Comparison of ENCODE assay signal across 1 cellular context in the genomic region with DNA sequence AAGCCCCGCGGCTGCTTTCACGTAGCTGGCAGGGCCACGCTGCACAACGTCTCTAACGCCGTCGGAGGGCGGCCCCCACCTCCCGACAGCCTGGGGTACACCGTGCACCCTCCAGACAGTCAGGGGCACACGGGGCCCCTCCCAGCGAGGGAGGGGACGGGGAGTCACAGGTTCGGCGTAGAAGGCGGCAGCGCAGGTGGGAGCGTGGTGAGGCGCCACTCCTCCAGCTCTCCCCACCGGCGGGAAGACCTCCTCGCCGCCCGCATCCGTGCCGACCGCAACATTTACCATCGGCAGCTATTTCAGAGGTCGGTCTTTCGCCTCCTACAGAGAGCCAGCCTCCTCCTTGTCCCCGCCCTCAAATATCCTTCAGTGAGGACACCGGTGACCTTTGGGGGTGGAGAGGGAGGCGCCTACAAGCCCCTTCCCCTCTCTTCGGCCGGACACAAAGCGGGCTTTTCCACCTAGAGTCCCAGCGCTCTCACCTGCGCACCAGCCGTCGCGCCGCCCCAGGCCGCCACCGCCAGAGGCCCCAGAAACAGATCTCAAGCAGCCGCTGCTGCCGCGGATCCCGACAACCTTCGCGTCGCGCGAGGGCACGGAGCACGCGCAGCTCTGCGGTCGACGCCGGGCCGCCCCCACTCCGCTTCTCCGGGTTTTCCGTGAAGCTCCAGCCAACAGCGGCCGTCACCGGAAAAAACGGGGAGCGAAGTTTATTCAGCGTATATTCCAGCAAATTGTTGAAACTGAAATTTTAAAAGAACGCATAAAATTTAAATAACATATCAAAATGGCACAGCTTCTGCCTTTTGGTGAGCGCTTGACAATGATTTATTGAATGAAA.
TF ChIP-seq lines count a peak whose summit lies in the region.

A gene (minus strand): TSS at position 600 of the 844 bp plus-strand sequence. CDS start 20,708 bp downstream, outside the sequence.

TF ChIP-seq in K562, 482 proteins besides CTCF, POLR2A, EP300 and RAD21 (continued from another document):
- TF ChIP-seq, protein P1, sequence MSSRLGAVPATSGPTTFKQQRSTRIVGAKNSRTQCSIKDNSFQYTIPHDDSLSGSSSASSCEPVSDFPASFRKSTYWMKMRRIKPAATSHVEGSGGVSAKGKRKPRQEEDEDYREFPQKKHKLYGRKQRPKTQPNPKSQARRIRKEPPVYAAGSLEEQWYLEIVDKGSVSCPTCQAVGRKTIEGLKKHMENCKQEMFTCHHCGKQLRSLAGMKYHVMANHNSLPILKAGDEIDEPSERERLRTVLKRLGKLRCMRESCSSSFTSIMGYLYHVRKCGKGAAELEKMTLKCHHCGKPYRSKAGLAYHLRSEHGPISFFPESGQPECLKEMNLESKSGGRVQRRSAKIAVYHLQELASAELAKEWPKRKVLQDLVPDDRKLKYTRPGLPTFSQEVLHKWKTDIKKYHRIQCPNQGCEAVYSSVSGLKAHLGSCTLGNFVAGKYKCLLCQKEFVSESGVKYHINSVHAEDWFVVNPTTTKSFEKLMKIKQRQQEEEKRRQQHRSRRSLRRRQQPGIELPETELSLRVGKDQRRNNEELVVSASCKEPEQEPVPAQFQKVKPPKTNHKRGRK (tag; IDR thresholded peaks at IDR 0.05), result no peak
- TF ChIP-seq ZNF717 (CRISPR knock-in tag; IDR thresholded peaks at IDR 0.05) (no peak), TOE1 (IDR thresholded peaks at IDR 0.05; ENCODE audit: borderline replicate concordance) (peak; percentile 81), TOE1 (CRISPR knock-in tag; IDR thresholded peaks at IDR 0.05; ENCODE audit: borderline replicate concordance, low read depth) (no peak), ZNF764 (CRISPR knock-in tag; IDR thresholded peaks at IDR 0.05; ENCODE audit: low read depth) (no peak), DPF2 (IDR thresholded peaks at IDR 0.05) (no peak), CBX5 (IDR thresholded peaks at IDR 0.05; ENCODE audit: borderline replicate concordance, low read depth) (no peak), FOXP1 (CRISPR knock-in tag; IDR thresholded peaks at IDR 0.05) (no peak), PRPF4 (IDR thresholded peaks at IDR 0.05; ENCODE audit: insufficient read depth, low read depth, low read length, poor library complexity, severe bottlenecking) (no peak), HDAC2 (IDR thresholded peaks at IDR 0.05) (no peak), ZNF77 (CRISPR knock-in tag; IDR thresholded peaks at IDR 0.05) (no peak)
- TF ChIP-seq, protein P2, sequence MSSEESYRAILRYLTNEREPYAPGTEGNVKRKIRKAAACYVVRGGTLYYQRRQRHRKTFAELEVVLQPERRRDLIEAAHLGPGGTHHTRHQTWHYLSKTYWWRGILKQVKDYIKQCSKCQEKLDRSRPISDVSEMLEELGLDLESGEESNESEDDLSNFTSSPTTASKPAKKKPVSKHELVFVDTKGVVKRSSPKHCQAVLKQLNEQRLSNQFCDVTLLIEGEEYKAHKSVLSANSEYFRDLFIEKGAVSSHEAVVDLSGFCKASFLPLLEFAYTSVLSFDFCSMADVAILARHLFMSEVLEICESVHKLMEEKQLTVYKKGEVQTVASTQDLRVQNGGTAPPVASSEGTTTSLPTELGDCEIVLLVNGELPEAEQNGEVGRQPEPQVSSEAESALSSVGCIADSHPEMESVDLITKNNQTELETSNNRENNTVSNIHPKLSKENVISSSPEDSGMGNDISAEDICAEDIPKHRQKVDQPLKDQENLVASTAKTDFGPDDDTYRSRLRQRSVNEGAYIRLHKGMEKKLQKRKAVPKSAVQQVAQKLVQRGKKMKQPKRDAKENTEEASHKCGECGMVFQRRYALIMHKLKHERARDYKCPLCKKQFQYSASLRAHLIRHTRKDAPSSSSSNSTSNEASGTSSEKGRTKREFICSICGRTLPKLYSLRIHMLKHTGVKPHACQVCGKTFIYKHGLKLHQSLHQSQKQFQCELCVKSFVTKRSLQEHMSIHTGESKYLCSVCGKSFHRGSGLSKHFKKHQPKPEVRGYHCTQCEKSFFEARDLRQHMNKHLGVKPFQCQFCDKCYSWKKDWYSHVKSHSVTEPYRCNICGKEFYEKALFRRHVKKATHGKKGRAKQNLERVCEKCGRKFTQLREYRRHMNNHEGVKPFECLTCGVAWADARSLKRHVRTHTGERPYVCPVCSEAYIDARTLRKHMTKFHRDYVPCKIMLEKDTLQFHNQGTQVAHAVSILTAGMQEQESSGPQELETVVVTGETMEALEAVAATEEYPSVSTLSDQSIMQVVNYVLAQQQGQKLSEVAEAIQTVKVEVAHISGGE (CRISPR knock-in tag; IDR thresholded peaks at IDR 0.05), result no peak; a peak in 1 of 6 replicates
- TF ChIP-seq, protein P3, sequence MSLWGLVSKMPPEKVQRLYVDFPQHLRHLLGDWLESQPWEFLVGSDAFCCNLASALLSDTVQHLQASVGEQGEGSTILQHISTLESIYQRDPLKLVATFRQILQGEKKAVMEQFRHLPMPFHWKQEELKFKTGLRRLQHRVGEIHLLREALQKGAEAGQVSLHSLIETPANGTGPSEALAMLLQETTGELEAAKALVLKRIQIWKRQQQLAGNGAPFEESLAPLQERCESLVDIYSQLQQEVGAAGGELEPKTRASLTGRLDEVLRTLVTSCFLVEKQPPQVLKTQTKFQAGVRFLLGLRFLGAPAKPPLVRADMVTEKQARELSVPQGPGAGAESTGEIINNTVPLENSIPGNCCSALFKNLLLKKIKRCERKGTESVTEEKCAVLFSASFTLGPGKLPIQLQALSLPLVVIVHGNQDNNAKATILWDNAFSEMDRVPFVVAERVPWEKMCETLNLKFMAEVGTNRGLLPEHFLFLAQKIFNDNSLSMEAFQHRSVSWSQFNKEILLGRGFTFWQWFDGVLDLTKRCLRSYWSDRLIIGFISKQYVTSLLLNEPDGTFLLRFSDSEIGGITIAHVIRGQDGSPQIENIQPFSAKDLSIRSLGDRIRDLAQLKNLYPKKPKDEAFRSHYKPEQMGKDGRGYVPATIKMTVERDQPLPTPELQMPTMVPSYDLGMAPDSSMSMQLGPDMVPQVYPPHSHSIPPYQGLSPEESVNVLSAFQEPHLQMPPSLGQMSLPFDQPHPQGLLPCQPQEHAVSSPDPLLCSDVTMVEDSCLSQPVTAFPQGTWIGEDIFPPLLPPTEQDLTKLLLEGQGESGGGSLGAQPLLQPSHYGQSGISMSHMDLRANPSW (CRISPR knock-in tag; IDR thresholded peaks at IDR 0.05), result no peak
- TF ChIP-seq, protein P4, sequence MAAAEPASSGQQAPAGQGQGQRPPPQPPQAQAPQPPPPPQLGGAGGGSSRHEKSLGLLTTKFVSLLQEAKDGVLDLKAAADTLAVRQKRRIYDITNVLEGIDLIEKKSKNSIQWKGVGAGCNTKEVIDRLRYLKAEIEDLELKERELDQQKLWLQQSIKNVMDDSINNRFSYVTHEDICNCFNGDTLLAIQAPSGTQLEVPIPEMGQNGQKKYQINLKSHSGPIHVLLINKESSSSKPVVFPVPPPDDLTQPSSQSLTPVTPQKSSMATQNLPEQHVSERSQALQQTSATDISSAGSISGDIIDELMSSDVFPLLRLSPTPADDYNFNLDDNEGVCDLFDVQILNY (CRISPR knock-in tag; IDR thresholded peaks at IDR 0.05), result no peak
- TF ChIP-seq, protein P5, sequence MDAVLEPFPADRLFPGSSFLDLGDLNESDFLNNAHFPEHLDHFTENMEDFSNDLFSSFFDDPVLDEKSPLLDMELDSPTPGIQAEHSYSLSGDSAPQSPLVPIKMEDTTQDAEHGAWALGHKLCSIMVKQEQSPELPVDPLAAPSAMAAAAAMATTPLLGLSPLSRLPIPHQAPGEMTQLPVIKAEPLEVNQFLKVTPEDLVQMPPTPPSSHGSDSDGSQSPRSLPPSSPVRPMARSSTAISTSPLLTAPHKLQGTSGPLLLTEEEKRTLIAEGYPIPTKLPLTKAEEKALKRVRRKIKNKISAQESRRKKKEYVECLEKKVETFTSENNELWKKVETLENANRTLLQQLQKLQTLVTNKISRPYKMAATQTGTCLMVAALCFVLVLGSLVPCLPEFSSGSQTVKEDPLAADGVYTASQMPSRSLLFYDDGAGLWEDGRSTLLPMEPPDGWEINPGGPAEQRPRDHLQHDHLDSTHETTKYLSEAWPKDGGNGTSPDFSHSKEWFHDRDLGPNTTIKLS (IDR thresholded peaks at IDR 0.05; ENCODE audit: borderline replicate concordance, low read depth), result no peak
- TF ChIP-seq, protein P6, sequence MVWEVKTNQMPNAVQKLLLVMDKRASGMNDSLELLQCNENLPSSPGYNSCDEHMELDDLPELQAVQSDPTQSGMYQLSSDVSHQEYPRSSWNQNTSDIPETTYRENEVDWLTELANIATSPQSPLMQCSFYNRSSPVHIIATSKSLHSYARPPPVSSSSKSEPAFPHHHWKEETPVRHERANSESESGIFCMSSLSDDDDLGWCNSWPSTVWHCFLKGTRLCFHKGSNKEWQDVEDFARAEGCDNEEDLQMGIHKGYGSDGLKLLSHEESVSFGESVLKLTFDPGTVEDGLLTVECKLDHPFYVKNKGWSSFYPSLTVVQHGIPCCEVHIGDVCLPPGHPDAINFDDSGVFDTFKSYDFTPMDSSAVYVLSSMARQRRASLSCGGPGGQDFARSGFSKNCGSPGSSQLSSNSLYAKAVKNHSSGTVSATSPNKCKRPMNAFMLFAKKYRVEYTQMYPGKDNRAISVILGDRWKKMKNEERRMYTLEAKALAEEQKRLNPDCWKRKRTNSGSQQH (CRISPR knock-in tag; IDR thresholded peaks at IDR 0.05), result no peak
- TF ChIP-seq, protein P7, sequence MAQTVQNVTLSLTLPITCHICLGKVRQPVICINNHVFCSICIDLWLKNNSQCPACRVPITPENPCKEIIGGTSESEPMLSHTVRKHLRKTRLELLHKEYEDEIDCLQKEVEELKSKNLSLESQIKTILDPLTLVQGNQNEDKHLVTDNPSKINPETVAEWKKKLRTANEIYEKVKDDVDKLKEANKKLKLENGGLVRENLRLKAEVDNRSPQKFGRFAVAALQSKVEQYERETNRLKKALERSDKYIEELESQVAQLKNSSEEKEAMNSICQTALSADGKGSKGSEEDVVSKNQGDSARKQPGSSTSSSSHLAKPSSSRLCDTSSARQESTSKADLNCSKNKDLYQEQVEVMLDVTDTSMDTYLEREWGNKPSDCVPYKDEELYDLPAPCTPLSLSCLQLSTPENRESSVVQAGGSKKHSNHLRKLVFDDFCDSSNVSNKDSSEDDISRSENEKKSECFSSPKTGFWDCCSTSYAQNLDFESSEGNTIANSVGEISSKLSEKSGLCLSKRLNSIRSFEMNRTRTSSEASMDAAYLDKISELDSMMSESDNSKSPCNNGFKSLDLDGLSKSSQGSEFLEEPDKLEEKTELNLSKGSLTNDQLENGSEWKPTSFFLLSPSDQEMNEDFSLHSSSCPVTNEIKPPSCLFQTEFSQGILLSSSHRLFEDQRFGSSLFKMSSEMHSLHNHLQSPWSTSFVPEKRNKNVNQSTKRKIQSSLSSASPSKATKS (CRISPR knock-in tag; IDR thresholded peaks at IDR 0.05), result no peak
